In genomic region chr15:52258461-52258860, GRCh38 we compare ENCODE assay signal across 1 cellular context.
TF ChIP-seq lines count a peak whose summit lies in the region.

No MANE protein-coding gene starts in this region.

TF ChIP-seq in GM23338, 12 proteins besides CTCF, POLR2A, EP300 and RAD21 (continued from another document):
- TF ChIP-seq REST (IDR thresholded peaks at IDR 0.05; ENCODE audit: unreplicated experiment) (no peak), EZH2 (IDR thresholded peaks at IDR 0.05; ENCODE audit: low read depth, unreplicated experiment) (no peak), NANOG (IDR thresholded peaks at IDR 0.05; ENCODE audit: borderline replicate concordance) (no peak), JUNB (IDR thresholded peaks at IDR 0.05; ENCODE audit: unreplicated experiment) (no peak), POLR2AphosphoS5 (IDR thresholded peaks at IDR 0.05; ENCODE audit: low read depth) (no peak), ZNF331 (CRISPR knock-in tag; IDR thresholded peaks at IDR 0.05; ENCODE audit: low read depth) (no peak), ZNF462 (CRISPR knock-in tag; IDR thresholded peaks at IDR 0.05) (no peak), ETS1 (IDR thresholded peaks at IDR 0.05) (no peak), EZH2phosphoT487 (IDR thresholded peaks at IDR 0.05; ENCODE audit: unreplicated experiment) (no peak)
TF ChIP-seq in GM23338: peak in this region for 0.
